15 cellular contexts compared by ENCODE assay signal in the genomic region with DNA sequence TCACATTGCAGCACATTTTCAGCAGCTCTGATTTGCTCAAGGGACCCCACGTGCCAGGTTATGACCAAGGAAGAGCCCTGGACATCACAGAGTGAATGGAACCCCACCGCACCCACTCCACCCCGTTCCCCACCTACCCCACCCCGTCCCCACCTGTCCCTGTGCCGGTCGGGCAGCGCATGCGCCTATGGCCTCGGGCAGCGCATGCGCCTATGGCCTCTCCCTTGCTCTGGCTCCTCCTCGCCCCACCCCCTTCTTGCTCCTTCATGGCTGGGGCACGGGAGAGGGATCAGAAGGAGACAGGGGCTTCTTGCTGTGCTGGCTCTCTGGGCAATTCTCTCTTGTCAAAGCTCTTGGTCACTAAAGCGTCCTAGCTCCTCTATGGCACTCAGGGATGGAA.
"Had no signal": no experiment of that assay in that cellular context is flagged by ENCODE, and none has a peak within 500 bp of the region (broad histone marks: within the 10 kb centered on the region; RNA-seq: fewer than 3 reads in every experiment).

No MANE protein-coding gene starts in this region.

- H3K4me1 ChIP-seq: sigmoid colon, thyroid gland had no signal

- H3K36me3 Mint-ChIP-seq: natural killer cell; stimulated activated memory B cell treated with anti-CD40 and anti-IgM and Interleukin-4, amounts not matched to agents 10 μg/mL and 1 μg/mL and 100 μg/mL, for 72 hours had no signal

- DNase-seq: activated CD8-positive, alpha-beta memory T cell treated with anti-CD3 and anti-CD28 coated beads for 24 hours; activated effector memory CD4-positive, alpha-beta T cell treated with anti-CD3 and anti-CD28 coated beads, Interleukin-2, amount 50 U/mL, for 16 hours; activated naive CD4-positive, alpha-beta T cell treated with anti-CD3 and anti-CD28 coated beads, Interleukin-2, amount 50 U/mL, for 16 hours; activated T-cell treated with anti-CD3 and anti-CD28 coated beads, Interleukin-2, amount 50 U/mL, for 72 hours; aorta; brain microvascular endothelial cell; central memory CD4-positive, alpha-beta T cell; foreskin melanocyte; natural killer cell; sigmoid colon; stimulated activated CD4-positive, alpha-beta T cell treated with anti-CD3 and anti-CD28 coated beads, Interleukin-4, amount 100 ng/mL, for 24 hours; thyroid gland had no signal

- H3K36me3 ChIP-seq: brain microvascular endothelial cell, sigmoid colon, thyroid gland had no signal

- H3K27me3 ChIP-seq: sigmoid colon, thyroid gland had no signal

- H3K9me3 ChIP-seq: sigmoid colon, thyroid gland had no signal

- H3K27ac Mint-ChIP-seq: activated T-cell treated with anti-CD3 and anti-CD28 coated beads, Interleukin-2, amount 50 U/mL, for 72 hours; natural killer cell; stimulated activated memory B cell treated with anti-CD40 and anti-IgM and Interleukin-4, amounts not matched to agents 10 μg/mL and 1 μg/mL and 100 μg/mL, for 72 hours had no signal

- H3K4me3 Mint-ChIP-seq: activated T-cell treated with anti-CD3 and anti-CD28 coated beads, Interleukin-2, amount 50 U/mL, for 72 hours; natural killer cell; stimulated activated memory B cell treated with anti-CD40 and anti-IgM and Interleukin-4, amounts not matched to agents 10 μg/mL and 1 μg/mL and 100 μg/mL, for 72 hours had no signal

- ATAC-seq: activated CD4-positive, CD25-positive, alpha-beta regulatory T cell treated with anti-CD3 and anti-CD28 coated beads, Interleukin-2, amount 50 U/mL, for 24 hours; stimulated activated memory B cell treated with anti-CD40 and anti-IgM and Interleukin-4, amounts not matched to agents 10 μg/mL and 1 μg/mL and 100 μg/mL, for 72 hours had no signal

- H3K9me3 Mint-ChIP-seq: activated T-cell treated with anti-CD3 and anti-CD28 coated beads, Interleukin-2, amount 50 U/mL, for 72 hours; natural killer cell; stimulated activated memory B cell treated with anti-CD40 and anti-IgM and Interleukin-4, amounts not matched to agents 10 μg/mL and 1 μg/mL and 100 μg/mL, for 72 hours had no signal

- H3K4me3 ChIP-seq: lung, sigmoid colon, thyroid gland had no signal

- H3K27ac ChIP-seq: brain microvascular endothelial cell, sigmoid colon, thyroid gland had no signal
